ENCODE assay signal across 11 cellular contexts in genomic region chr3:42518800-42519567, GRCh38. TPM values are rescaled to one million over a fixed set of nuclear protein-coding genes. Genes with fewer than 3 reads are reported as not detected.
DNase-seq lines count a peak whose midpoint lies in the region; ATAC-seq and TF ChIP-seq lines count a peak whose summit lies in the region.
"Had no signal": no experiment of that assay in that cellular context is flagged by ENCODE, and none has a peak within 500 bp of the region (broad histone marks: within the 10 kb centered on the region; RNA-seq: fewer than 3 reads in every experiment).

No MANE protein-coding gene starts in this region.

- peak overlapping the region; percentile 93 for H3K27ac Mint-ChIP-seq in activated naive CD8-positive, alpha-beta T cell
- no peak overlapping the region for H3K27ac Mint-ChIP-seq in activated naive CD8-positive, alpha-beta T cell treated with anti-CD3 and anti-CD28 coated beads for 36 hours

- no peaks in the 10 kb centered on the region for H3F3A ChIP-seq in smooth muscle cell (ENCODE audit: low read depth)

- in situ Hi-C loops in brain microvascular endothelial cell (cut with HindIII; ENCODE audit: low pct_ligation_motif_present, low sequenced_read_pairs) = no loop called here

- no peak overlapping the region for H3K4me3 ChIP-seq in OCI-LY7 (ENCODE audit: low read depth, low read length, poor library complexity, severe bottlenecking)
- H3K4me3 ChIP-seq in brain microvascular endothelial cell (ENCODE audit: low read depth, low read length) = no peak overlapping the region
- H3K4me3 ChIP-seq in smooth muscle cell = no peak overlapping the region
- H3K4me3 ChIP-seq in thyroid gland (replicated peaks in 1 of 3) = no peak overlapping the region
- H3K4me3 ChIP-seq: BLaER1 treated with 17β-estradiol and CSF1 and Interleukin-3, amounts not matched to agents 10 nM and 100 nM had no signal

- CTCF ChIA-PET in OCI-LY7 (lab: Charles Lee; ENCODE audit: unreplicated experiment) = no interaction called here

- no peaks in the 10 kb centered on the region for H3K4me1 ChIP-seq in OCI-LY7 (ENCODE audit: insufficient read depth, low read length, poor library complexity, severe bottlenecking)
- H3K4me1 ChIP-seq in smooth muscle cell (ENCODE audit: low read depth) = no peaks in the 10 kb centered on the region
- H3K4me1 ChIP-seq in thyroid gland = peaks cover 0 to 4% of the 10 kb centered on the region in 2 donors

- no peaks in the 10 kb centered on the region for H3K79me2 ChIP-seq in OCI-LY7 (ENCODE audit: insufficient read depth, low read depth, low read length)
- no peaks in the 10 kb centered on the region for H3K79me2 ChIP-seq in smooth muscle cell (ENCODE audit: low read depth)

- H3K9me3 Mint-ChIP-seq in activated naive CD8-positive, alpha-beta T cell (ENCODE audit: low read depth) = no peaks in the 10 kb centered on the region
- no peaks in the 10 kb centered on the region for H3K9me3 Mint-ChIP-seq in activated naive CD8-positive, alpha-beta T cell treated with anti-CD3 and anti-CD28 coated beads for 36 hours
- H3K9me3 Mint-ChIP-seq: central memory CD8-positive, alpha-beta T cell had no signal

- peaks cover 14% of the 10 kb centered on the region for H3K36me3 Mint-ChIP-seq in activated naive CD8-positive, alpha-beta T cell
- peaks cover 11% of the 10 kb centered on the region for H3K36me3 Mint-ChIP-seq in activated naive CD8-positive, alpha-beta T cell treated with anti-CD3 and anti-CD28 coated beads for 36 hours

- H3K4me2 ChIP-seq in OCI-LY7 (ENCODE audit: low read length) = no peak overlapping the region
- no peak overlapping the region for H3K4me2 ChIP-seq in smooth muscle cell

- H2AFZ ChIP-seq in OCI-LY7 (ENCODE audit: low read length) = no peak overlapping the region
- H2AFZ ChIP-seq in smooth muscle cell (ENCODE audit: low read depth) = no peak overlapping the region

- TF ChIP-seq CTCF in OCI-LY7 (conservative IDR thresholded peaks at IDR 0.05; ENCODE audit: low read length) (peak; percentile 71), brain microvascular endothelial cell (IDR thresholded peaks at IDR 0.05; ENCODE audit: low read depth, low read length, missing control alignments) (peak; percentile 32), smooth muscle cell (IDR thresholded peaks at IDR 0.05; ENCODE audit: borderline replicate concordance, insufficient read depth, poor library complexity, severe bottlenecking) (peak; percentile 7), thyroid gland (IDR thresholded peaks at IDR 0.05) (no peak)

- intact Hi-C loops in OCI-LY7 (cut with micrococcal nuclease; ENCODE audit: unreplicated experiment) = no loop called here
- intact Hi-C loops in thyroid gland (cut with DNase I) = no loop called here

- H3K36me3 ChIP-seq in OCI-LY7 (ENCODE audit: insufficient read depth, low read length) (no peaks in the 10 kb centered on the region), brain microvascular endothelial cell (replicated peaks) (no peaks in the 10 kb centered on the region), smooth muscle cell (ENCODE audit: low read depth) (no peaks in the 10 kb centered on the region), thyroid gland (no peaks in the 10 kb centered on the region)

- no peaks in the 10 kb centered on the region for H3K9me3 ChIP-seq in OCI-LY7 (ENCODE audit: low read length)
- H3K9me3 ChIP-seq in smooth muscle cell (replicated peaks; ENCODE audit: low read depth) = no peaks in the 10 kb centered on the region
- no peaks in the 10 kb centered on the region for H3K9me3 ChIP-seq in thyroid gland
- H3K9me3 ChIP-seq: BLaER1 treated with 17β-estradiol and CSF1 and Interleukin-3, amounts not matched to agents 10 nM and 100 nM had no signal

- no peak overlapping the region for H3K9ac ChIP-seq in smooth muscle cell (ENCODE audit: low read depth)
- H3K9ac ChIP-seq: BLaER1 treated with 17β-estradiol and CSF1 and Interleukin-3, amounts not matched to agents 10 nM and 100 nM had no signal

- no peaks in the 10 kb centered on the region for H3K9me2 ChIP-seq in OCI-LY7 (ENCODE audit: insufficient read depth, low read length)

- H3K27me3 Mint-ChIP-seq in activated naive CD8-positive, alpha-beta T cell = no peaks in the 10 kb centered on the region
- no peaks in the 10 kb centered on the region for H3K27me3 Mint-ChIP-seq in activated naive CD8-positive, alpha-beta T cell treated with anti-CD3 and anti-CD28 coated beads for 36 hours
- H3K27me3 Mint-ChIP-seq: central memory CD8-positive, alpha-beta T cell had no signal

- BruUV-seq in OCI-LY7 (replicated peaks; lab: Mats Ljungman, UMichigan) = no TSS peak

- no peaks in the 10 kb centered on the region for H3K27me3 ChIP-seq in brain microvascular endothelial cell (replicated peaks)
- H3K27me3 ChIP-seq in smooth muscle cell (ENCODE audit: low read depth) = no peaks in the 10 kb centered on the region
- no peaks in the 10 kb centered on the region for H3K27me3 ChIP-seq in thyroid gland
- H3K27me3 ChIP-seq: BLaER1 treated with 17β-estradiol and CSF1 and Interleukin-3, amounts not matched to agents 10 nM and 100 nM had no signal

- POLR2A ChIA-PET in OCI-LY7 (lab: Charles Lee) = interaction anchor here (1.2 kb wide), 1 partner anchor 17 kb away, joined by 3 read pairs; the partner anchor contains the start of gene VIPR1

- WGBS in smooth muscle cell (ENCODE audit: low lambda C conversion rate) = 67% methylated on average over 6 of the region's 6 CpGs
- 74 to 76% methylated on average over 6 of the region's 6 CpGs for WGBS in thyroid gland, 2 donors

- peak overlapping the region; percentile 80 for H3K4me3 Mint-ChIP-seq in activated naive CD8-positive, alpha-beta T cell
- H3K4me3 Mint-ChIP-seq in activated naive CD8-positive, alpha-beta T cell treated with anti-CD3 and anti-CD28 coated beads for 36 hours = no peak overlapping the region
- H3K4me3 Mint-ChIP-seq: central memory CD8-positive, alpha-beta T cell had no signal

- H4K20me1 ChIP-seq in OCI-LY7 (ENCODE audit: insufficient read depth, low read length) (no peaks in the 10 kb centered on the region), smooth muscle cell (ENCODE audit: low read depth) (no peaks in the 10 kb centered on the region)
- H4K20me1 ChIP-seq: BLaER1 treated with 17β-estradiol and CSF1 and Interleukin-3, amounts not matched to agents 10 nM and 100 nM had no signal

- peaks cover 32% of the 10 kb centered on the region for H3K4me1 Mint-ChIP-seq in activated naive CD8-positive, alpha-beta T cell (ENCODE audit: low read depth)
- peaks cover 19% of the 10 kb centered on the region for H3K4me1 Mint-ChIP-seq in activated naive CD8-positive, alpha-beta T cell treated with anti-CD3 and anti-CD28 coated beads for 36 hours

- no peak for ATAC-seq in left lobe of liver
- ATAC-seq in HG02973 (IDR thresholded peaks at IDR 0.05; ENCODE audit: unreplicated experiment) = no peak

- H3K27ac ChIP-seq in OCI-LY7 (ENCODE audit: low read depth, low read length, poor library complexity, severe bottlenecking) = no peak overlapping the region
- no peak overlapping the region for H3K27ac ChIP-seq in brain microvascular endothelial cell
- no peak overlapping the region for H3K27ac ChIP-seq in smooth muscle cell (ENCODE audit: low read depth)
- H3K27ac ChIP-seq in thyroid gland = no peak overlapping the region
- H3K27ac ChIP-seq: BLaER1 treated with 17β-estradiol and CSF1 and Interleukin-3, amounts not matched to agents 10 nM and 100 nM had no signal

- no peak for TF ChIP-seq POLR2A in thyroid gland (IDR thresholded peaks at IDR 0.05)

- no peak for DNase-seq in activated naive CD8-positive, alpha-beta T cell treated with anti-CD3 and anti-CD28 coated beads for 36 hours
- DNase-seq in OCI-LY7 (ENCODE audit: low spot score) (peak; percentile 50), brain microvascular endothelial cell (no peak), smooth muscle cell (lab: John Stamatoyannopoulos, UW; ENCODE audit: unreplicated experiment) (no peak), left lobe of liver (ENCODE audit: low spot score) (no peak), thyroid gland (no peak)
- DNase-seq: NCI-H1092 had no signal

RNA-seq across cellular contexts. Expression of gene VIPR1, which starts 16.5 kb away (rescaled TPM):
- total RNA-seq in activated naive CD8-positive, alpha-beta T cell treated with anti-CD3 and anti-CD28 coated beads for 36 hours = 1 to 10 TPM; 6.0 to 6.6 TPM
- total RNA-seq in OCI-LY7 (2014; rRNA removed; shearing (Covaris generic)) = 0.21 TPM in 1 of 2 replicates, not detected in the other
- total RNA-seq in OCI-LY7 (2022) (not detected in 2 replicates), smooth muscle cell (0.22 and 1.3 TPM in 2 replicates), left lobe of liver (27.0 TPM), thyroid gland (100 to 1,000 TPM in 1 of 4 donors, 10 to 100 TPM in 2, 1 to 10 TPM in 1; 6.3 to 117 (median 26.0) TPM)
- 0.86 and 3.9 TPM in 2 replicates for polyA plus RNA-seq in smooth muscle cell

Comparison
In these comparisons a context has a peak if more than half of its experiments do, and no peak if none do; other contexts are left out.
1. CTCF ChIP-seq: peak in OCI-LY7 (single experiment), brain microvascular endothelial cell (single experiment) and smooth muscle cell (single experiment); none in thyroid gland (0 of 6).